Comparison of ENCODE assay signal across 9 cellular contexts in the genomic region with DNA sequence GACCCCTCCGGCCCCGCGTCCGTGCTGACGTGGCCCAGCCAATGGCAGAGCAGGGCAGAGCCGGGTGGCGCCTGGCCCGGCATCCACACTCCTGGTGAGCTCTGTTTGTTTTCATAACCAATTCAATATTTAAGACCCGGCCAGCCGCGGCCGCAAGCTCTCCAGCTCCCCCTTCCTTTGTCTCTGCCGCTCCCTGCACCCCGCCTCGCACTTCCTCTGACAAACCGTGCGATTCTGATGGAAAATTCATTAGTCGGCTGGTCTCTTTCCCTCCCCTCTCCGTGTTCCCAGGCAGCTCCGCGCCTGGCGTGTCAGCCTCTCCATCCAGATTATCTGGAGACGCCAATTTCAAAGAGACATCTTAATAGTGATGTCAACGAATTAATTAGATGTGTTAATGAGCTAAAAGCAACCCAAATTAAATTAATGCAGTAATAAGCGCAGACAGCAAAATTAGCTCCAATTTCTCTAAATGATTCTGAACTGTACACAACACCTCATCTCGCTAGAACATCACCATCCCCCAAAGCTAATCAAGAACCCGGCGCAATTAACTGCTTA. TPM values are rescaled to one million over a fixed set of nuclear protein-coding genes. Genes with fewer than 3 reads are reported as not detected.
DNase-seq lines count a peak whose midpoint lies in the region; ATAC-seq lines count a peak whose summit lies in the region.
"Had no signal": no experiment of that assay in that cellular context is flagged by ENCODE, and none has a peak within 500 bp of the region (broad histone marks: within the 10 kb centered on the region; RNA-seq: fewer than 3 reads in every experiment).

No MANE protein-coding gene starts in this region.

- peaks cover 82% of the 10 kb centered on the region for H3K27me3 ChIP-seq in adipocyte (replicated peaks; ENCODE audit: control insufficient read depth, insufficient read depth, low read length)
- H3K27me3 ChIP-seq in aorta (ENCODE audit: control insufficient read depth in 1 of 2, insufficient read depth in 2 of 2, low read length in 1 of 2), result peaks cover 0 to 2% of the 10 kb centered on the region in 2 donors

- H3K36me3 ChIP-seq in adipocyte (ENCODE audit: control insufficient read depth, insufficient read depth, low read length, severe bottlenecking) (no peaks in the 10 kb centered on the region), aorta (ENCODE audit: control insufficient read depth in 1 of 2, insufficient read depth in 2 of 2, low read length in 1 of 2) (no peaks in the 10 kb centered on the region)

- no peak overlapping the region for H3K27ac ChIP-seq in aorta (ENCODE audit: low read depth in 1 of 2, low read length in 2 of 2)

- H3K9me3 ChIP-seq in adipocyte (ENCODE audit: control insufficient read depth, low read length) (peaks cover 9% of the 10 kb centered on the region), aorta (ENCODE audit: control insufficient read depth, low read length) (peaks cover 8% of the 10 kb centered on the region)

- H3K4me1 ChIP-seq in adipocyte (ENCODE audit: control insufficient read depth, insufficient read depth, low read length), result no peaks in the 10 kb centered on the region
- H3K4me1 ChIP-seq in aorta (ENCODE audit: control insufficient read depth in 1 of 2, insufficient read depth in 2 of 2, low read length in 2 of 2), result no peaks in the 10 kb centered on the region

- H3K9ac ChIP-seq in adipocyte (ENCODE audit: low read length), result no peak overlapping the region

- no peak for ATAC-seq in HG03039 (IDR thresholded peaks at IDR 0.05; ENCODE audit: unreplicated experiment)
- ATAC-seq in aorta (ENCODE audit: low FRiP score), result no peak
- ATAC-seq in HG02884 (IDR thresholded peaks at IDR 0.05; ENCODE audit: unreplicated experiment), result no peak

- H3K4me3 ChIP-seq in adipocyte (ENCODE audit: low read length), result no peak overlapping the region
- no peak overlapping the region for H3K4me3 ChIP-seq in aorta (ENCODE audit: low read length in 2 of 2)

- intact Hi-C loops in aorta (cut with DNase I), result no loop called here

- WGBS in aorta, 2 donors, result 6% methylated on average over 28 of the region's 28 CpGs

- DNase-seq in COR-L47 (lab: John Stamatoyannopoulos, UW) (peak; percentile 94), LHCN-M2 (ENCODE audit: low read depth) (peak; percentile 69), adipocyte (ENCODE audit: low read depth) (peak; percentile 62), left kidney (ENCODE audit: low read depth, low spot score) (peak; percentile 94), NK-92 (lab: John Stamatoyannopoulos, UW; ENCODE audit: unreplicated experiment) (no peak), aorta (no peak)
- DNase-seq: T1000 had no signal

RNA-seq across cellular contexts. Expression of gene MICALL2, which starts 55.3 kb away (rescaled TPM):
- total RNA-seq in LHCN-M2 (2014; rRNA removed) (25.5 and 27.4 TPM in 2 replicates), aorta (10 to 100 TPM; 41.7 to 70.3 TPM)
- polyA plus RNA-seq in LHCN-M2 (2012), result 8.5 TPM
- 100 to 1,000 TPM in 1 of 2 donors, 10 to 100 TPM in 1; 57.7 to 346 TPM for polyA plus RNA-seq in aorta

Comparison
In these comparisons a context has a peak if more than half of its experiments do, and no peak if none do; other contexts are left out.
1. DNase-seq: peak in COR-L47 (single experiment), LHCN-M2 (single experiment), adipocyte (single experiment) and left kidney (single experiment); none in NK-92 (single experiment) and aorta (0 of 2).